ENCODE assay signal across 11 cellular contexts in the genomic region with DNA sequence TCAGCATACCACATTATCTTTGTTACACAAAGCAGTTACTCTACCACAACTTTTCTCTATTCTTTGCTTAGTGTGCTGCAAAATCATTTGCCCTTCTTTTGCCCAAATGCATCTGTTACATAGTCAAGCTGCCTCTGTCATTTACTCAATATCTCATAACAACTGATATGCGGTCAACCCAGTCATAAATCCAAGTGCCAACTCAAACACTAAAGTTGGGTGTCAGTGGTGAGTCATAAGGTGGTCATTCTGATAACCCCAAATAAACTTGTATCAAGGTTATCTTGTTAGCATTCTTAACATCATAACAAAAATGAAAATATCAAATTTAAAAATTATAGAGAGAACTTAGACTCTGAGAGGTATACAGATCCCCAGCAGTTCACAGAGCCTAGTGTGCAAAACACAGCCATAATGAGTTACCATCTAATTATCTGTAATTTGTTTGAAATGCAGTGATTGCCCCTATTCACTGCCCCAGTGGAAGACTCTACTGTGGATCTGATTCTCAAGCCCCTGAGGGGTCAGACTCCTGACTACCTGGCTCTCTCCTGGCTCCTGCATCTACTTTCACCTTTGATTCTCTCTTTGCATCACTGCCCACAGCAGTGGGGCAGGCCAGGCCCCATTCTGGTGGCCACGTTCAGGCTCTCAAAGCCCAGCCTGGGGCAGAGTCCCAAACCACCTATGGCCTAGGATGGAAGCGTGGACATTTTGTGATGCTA. TPM values are rescaled to one million over a fixed set of nuclear protein-coding genes. Genes with fewer than 3 reads are reported as not detected.
DNase-seq lines count a peak whose midpoint lies in the region; ATAC-seq and TF ChIP-seq lines count a peak whose summit lies in the region.
"Had no signal": no experiment of that assay in that cellular context is flagged by ENCODE, and none has a peak within 500 bp of the region (broad histone marks: within the 10 kb centered on the region; RNA-seq: fewer than 3 reads in every experiment).

No MANE protein-coding gene starts in this region.

- H2BK5ac ChIP-seq in trophoblast cell (ENCODE audit: low read depth, low read length, poor library complexity) (peak overlapping the region; percentile 2), H9 (ENCODE audit: insufficient read length, low read length) (no peak overlapping the region)

- no peak overlapping the region for H3T11ph ChIP-seq in H9 (ENCODE audit: low read length)

- H3K4me2 ChIP-seq in trophoblast cell (ENCODE audit: low read length) = no peak overlapping the region
- no peak overlapping the region for H3K4me2 ChIP-seq in H9 (ENCODE audit: insufficient read depth, insufficient read length, low read length)

- no CpG with 5 or more reads among the region's 3 CpGs for WGBS in trophoblast cell (ENCODE audit: extremely low coverage, insufficient coverage, insufficient read length)
- no CpG with 5 or more reads among the region's 3 CpGs for WGBS in H9 (ENCODE audit: extremely low coverage, insufficient read length, low lambda C conversion rate)

- H3K4me1 Mint-ChIP-seq in H9 = peaks cover 7 to 11% of the 10 kb centered on the region in 2 experiments; a peak in 3 of 4 replicates

- H3K23ac ChIP-seq in trophoblast cell (ENCODE audit: low read length) (no peak overlapping the region), H9 (ENCODE audit: insufficient read length, low read depth, low read length) (no peak overlapping the region)

- no peaks in the 10 kb centered on the region; the same call in 1 of the 2 replicates for H3K27me3 Mint-ChIP-seq in H9 (ENCODE audit: low read depth)

- H3K4me1 ChIP-seq in trophoblast cell (ENCODE audit: control insufficient read depth in 1 of 2, insufficient read depth in 2 of 2, low read length in 2 of 2) (peaks cover 3 to 17% of the 10 kb centered on the region in 2 experiments), H9 (ENCODE audit: insufficient read depth, low read length) (no peaks in the 10 kb centered on the region)

- no peaks in the 10 kb centered on the region for H3K27me3 ChIP-seq in trophoblast cell (ENCODE audit: insufficient read depth, low read length)
- no peaks in the 10 kb centered on the region for H3K27me3 ChIP-seq in H9 (ENCODE audit: insufficient read depth, low read length)

- H3K79me1 ChIP-seq in trophoblast cell (ENCODE audit: low read length) (peaks cover 15% of the 10 kb centered on the region), H9 (ENCODE audit: insufficient read depth, low read depth, low read length, poor library complexity, severe bottlenecking) (no peaks in the 10 kb centered on the region)

- no peaks in the 10 kb centered on the region for H3K9me3 Mint-ChIP-seq in H9

- H3K27ac ChIP-seq in trophoblast cell (ENCODE audit: low read depth, low read length) (no peak overlapping the region), H9 (ENCODE audit: insufficient read length, low read depth, low read length) (no peak overlapping the region)

- H3K14ac ChIP-seq in trophoblast cell (ENCODE audit: low read length) = no peak overlapping the region
- no peak overlapping the region for H3K14ac ChIP-seq in H9 (ENCODE audit: insufficient read depth, low read length)

- H2BK20ac ChIP-seq in H9 (ENCODE audit: low read depth, low read length, poor library complexity, severe bottlenecking) = no peak overlapping the region

- H3K56ac ChIP-seq in H9 (ENCODE audit: insufficient read length, low read depth, low read length) = no peak overlapping the region

- H4K20me1 ChIP-seq in H9 (ENCODE audit: control insufficient read depth, insufficient read depth, insufficient read length) = no peaks in the 10 kb centered on the region

- H3K18ac ChIP-seq in trophoblast cell (ENCODE audit: low read length) (no peak overlapping the region), H9 (ENCODE audit: insufficient read length, low read depth, low read length) (no peak overlapping the region)

- H3K9me3 ChIP-seq in trophoblast cell (ENCODE audit: insufficient read depth, low read depth, low read length) (no peaks in the 10 kb centered on the region), H9 (ENCODE audit: control insufficient read depth, low read depth, low read length) (no peaks in the 10 kb centered on the region)

- H4K5ac ChIP-seq in H9 (ENCODE audit: insufficient read length, low read depth, low read length) = no peak overlapping the region

- H4K12ac ChIP-seq in trophoblast cell (ENCODE audit: low read depth, low read length) = no peak overlapping the region

- ATAC-seq in GM18858 (IDR thresholded peaks at IDR 0.05; ENCODE audit: unreplicated experiment) (peak; percentile 20), GM21360 (IDR thresholded peaks at IDR 0.05; ENCODE audit: unreplicated experiment) (no peak), GM18861 (IDR thresholded peaks at IDR 0.05; ENCODE audit: unreplicated experiment) (no peak)

- peak; percentile 5 for DNase-seq in MV-4-11 (lab: John Stamatoyannopoulos, UW)
- DNase-seq in fibroblast of mammary gland (ENCODE audit: low read depth) = peak; percentile 32
- peak; percentile 59 to 60 for DNase-seq in trophoblast cell
- no peak for DNase-seq in H9
- DNase-seq in nucleus accumbens (lab: John Stamatoyannopoulos, UW) = no peak
- DNase-seq: NCI-H2227 treated with DMSO at 0.1 percent for 48 hours; stimulated activated naive CD4-positive, alpha-beta T cell treated with Interleukin-2 at 50 U/mL for 16 hours had no signal

- H4K8ac ChIP-seq in trophoblast cell (ENCODE audit: low read depth, low read length) (no peak overlapping the region), H9 (replicated peaks; ENCODE audit: insufficient read length, low read depth, low read length) (no peak overlapping the region)

- H2AK5ac ChIP-seq in trophoblast cell (ENCODE audit: low read length) (no peak overlapping the region), H9 (ENCODE audit: insufficient read length, low read length) (no peak overlapping the region)

- H4K91ac ChIP-seq in trophoblast cell (ENCODE audit: low read depth, low read length) (peak overlapping the region; percentile 65), H9 (ENCODE audit: insufficient read length, low read depth, low read length) (no peak overlapping the region)

- H2BK120ac ChIP-seq in trophoblast cell (ENCODE audit: insufficient read depth, low read length, poor library complexity) (no peak overlapping the region), H9 (ENCODE audit: low read depth, low read length, poor library complexity, severe bottlenecking) (no peak overlapping the region)

- no peaks in the 10 kb centered on the region for H3K36me3 Mint-ChIP-seq in H9 (ENCODE audit: insufficient read depth in 1 of 3, low read depth in 3 of 3)

- H3K9ac ChIP-seq in trophoblast cell (ENCODE audit: low read length) = no peak overlapping the region
- H3K9ac ChIP-seq in H9 (ENCODE audit: extremely low read depth, insufficient read length, low read length) = no peak overlapping the region

- peak overlapping the region; percentile 90 for H3K4ac ChIP-seq in trophoblast cell (ENCODE audit: low read depth, low read length)
- H3K4ac ChIP-seq in H9 (ENCODE audit: low read depth, low read length) = no peak overlapping the region

- H3K79me2 ChIP-seq in trophoblast cell (ENCODE audit: control insufficient read depth, insufficient read depth, low read length, poor library complexity) (peaks cover 4% of the 10 kb centered on the region), H9 (ENCODE audit: insufficient read depth, low read length) (no peaks in the 10 kb centered on the region)

- no peak overlapping the region for H2BK15ac ChIP-seq in H9 (ENCODE audit: low read depth, low read length)

- TF ChIP-seq CTCF in fibroblast of mammary gland (conservative IDR thresholded peaks at IDR 0.05; ENCODE audit: control insufficient read depth, insufficient read depth, low read depth, low read length) = no peak
- no peak for TF ChIP-seq CTCF in H9 (conservative IDR thresholded peaks at IDR 0.05)

- H2BK12ac ChIP-seq in trophoblast cell (ENCODE audit: low read length) (peak overlapping the region; percentile 23), H9 (ENCODE audit: insufficient read length, low read depth, low read length) (no peak overlapping the region)

- no peaks in the 10 kb centered on the region for H3K23me2 ChIP-seq in H9 (ENCODE audit: insufficient read length, low read depth, low read length, poor library complexity, severe bottlenecking)

- no peak overlapping the region for H2AFZ ChIP-seq in trophoblast cell (ENCODE audit: insufficient read depth, low read length, poor library complexity)
- no peak overlapping the region for H2AFZ ChIP-seq in H9 (ENCODE audit: low read length)

- H3K36me3 ChIP-seq in trophoblast cell (ENCODE audit: control insufficient read depth in 1 of 2, insufficient read depth in 2 of 2, low read length in 2 of 2) = no peaks in the 10 kb centered on the region

- H3K4me3 Mint-ChIP-seq in H9 = no peak overlapping the region

- peak overlapping the region in 1 of 3 experiments; percentile 76; a peak in 1 of 7 replicates for H3K27ac Mint-ChIP-seq in H9

- H3K4me3 ChIP-seq in fibroblast of mammary gland (ENCODE audit: control insufficient read depth, low read depth, low read length) (no peak overlapping the region), trophoblast cell (ENCODE audit: low read depth, low read length) (no peak overlapping the region)
- H3K4me3 ChIP-seq: skin epidermis had no signal

RNA-seq across cellular contexts. Expression of a gene that starts 29.2 kb away (rescaled TPM):
- polyA plus RNA-seq in trophoblast cell (2013) = 21.6 and 23.5 TPM in 2 replicates
- 0.63 and 0.86 TPM in 2 replicates for total RNA-seq in H9 (2021)

Comparison
In these comparisons a context has a peak if more than half of its experiments do, and no peak if none do; other contexts are left out.
1. DNase-seq: peak in MV-4-11 (single experiment), fibroblast of mammary gland (single experiment) and trophoblast cell (2 of 2); none in H9 (single experiment) and nucleus accumbens (0 of 56).